ENCODE assay signal across 1 cellular context in the genomic region with DNA sequence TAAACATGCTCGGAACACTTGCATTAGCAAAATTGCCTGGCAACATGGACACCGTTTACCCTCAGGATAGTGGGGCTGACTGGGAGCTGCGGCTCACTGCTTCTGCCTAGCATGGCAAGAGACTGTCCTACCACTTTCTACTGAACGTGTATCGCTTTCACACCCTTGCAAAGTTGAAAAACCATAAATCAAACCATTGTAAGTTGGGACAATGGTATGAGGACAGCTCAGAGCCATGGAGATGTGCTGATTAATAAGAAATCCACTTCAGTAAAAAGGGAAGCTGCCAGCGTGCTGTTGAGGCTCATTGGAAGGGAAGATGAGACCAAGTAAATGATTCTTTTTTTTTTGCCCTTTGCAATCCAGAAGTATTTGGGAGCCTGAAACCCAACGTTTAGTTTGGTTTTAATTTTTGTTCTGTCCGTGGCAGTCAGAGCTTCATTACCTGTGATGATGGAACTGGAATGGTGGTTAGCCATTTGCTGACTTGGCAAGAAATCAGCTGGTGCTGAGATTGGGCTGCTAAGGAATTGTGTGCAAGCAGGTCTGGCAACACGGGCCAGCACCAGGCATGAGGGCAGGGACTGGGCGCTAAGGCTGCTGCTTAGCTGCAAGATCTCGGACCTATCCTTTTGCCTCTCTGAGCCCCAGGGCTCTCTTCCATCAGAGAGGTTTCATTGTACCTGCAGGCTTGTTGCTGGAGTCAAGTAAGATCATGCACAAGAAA.
TF ChIP-seq lines count a peak whose summit lies in the region.

No MANE protein-coding gene starts in this region.

TF ChIP-seq in WTC11, 78 proteins besides CTCF, POLR2A, EP300 and RAD21:
- TF ChIP-seq ZNF423 (CRISPR knock-in tag; IDR thresholded peaks at IDR 0.05), result no peak
- TF ChIP-seq FOXP1 (CRISPR knock-in tag; IDR thresholded peaks at IDR 0.05; ENCODE audit: borderline replicate concordance), result no peak
- no peak for TF ChIP-seq NR1H2 (CRISPR knock-in tag; IDR thresholded peaks at IDR 0.05)
- no peak for TF ChIP-seq ELF4 (CRISPR knock-in tag; IDR thresholded peaks at IDR 0.05; ENCODE audit: low read depth)
- no peak for TF ChIP-seq NR2C2 (CRISPR knock-in tag; IDR thresholded peaks at IDR 0.05)
